In the genomic region with DNA sequence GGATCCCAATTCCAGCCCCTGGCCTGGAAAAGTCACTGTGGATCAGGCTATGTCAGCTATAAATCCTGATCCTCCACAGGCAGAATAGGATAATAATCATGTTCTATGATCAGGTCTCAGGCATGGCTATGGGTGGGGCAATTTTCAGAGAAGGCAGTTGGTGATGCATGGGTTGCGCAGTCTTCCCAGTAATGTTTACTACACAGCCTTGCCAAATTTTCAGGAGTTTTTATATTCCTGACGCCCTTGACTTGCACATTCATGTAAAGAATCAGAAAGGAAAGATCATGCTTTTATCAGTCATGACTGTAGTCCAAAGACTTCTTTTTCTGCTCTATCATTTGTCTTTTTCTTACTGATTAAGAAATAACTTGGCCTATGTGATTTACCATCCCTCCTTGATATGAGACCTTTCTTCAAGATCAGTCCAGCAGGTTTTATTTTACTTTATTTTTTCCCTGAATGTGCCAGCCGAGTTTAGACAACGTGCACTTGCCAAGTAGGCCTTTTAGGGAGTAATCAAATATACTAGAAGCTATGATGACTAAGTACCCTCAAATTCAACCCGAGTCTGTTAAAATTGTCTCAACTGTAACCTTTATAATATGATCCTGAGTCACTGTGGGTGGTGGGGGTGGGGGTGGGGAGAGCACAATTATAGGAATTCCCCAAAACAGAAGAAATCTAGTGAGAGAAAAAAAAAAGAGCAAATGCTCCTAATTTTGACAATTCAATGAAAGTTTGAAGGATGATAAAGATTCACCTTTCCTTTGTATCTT, we compare ENCODE assay signal across 10 cellular contexts. TPM values are rescaled to one million over a fixed set of nuclear protein-coding genes. Genes with fewer than 3 reads are reported as not detected.
A peak's percentile ranks its signal among the peaks of the same experiment; 100 is the strongest.
DNase-seq lines count a peak whose midpoint lies in the region; ATAC-seq, FAIRE-seq and TF ChIP-seq lines count a peak whose summit lies in the region.
"Had no signal": no experiment of that assay in that cellular context is flagged by ENCODE, and none has a peak within 500 bp of the region (broad histone marks: within the 10 kb centered on the region; RNA-seq: fewer than 3 reads in every experiment).

No MANE protein-coding gene starts in this region.

- H3K27me3 ChIP-seq in keratinocyte (ENCODE audit: control insufficient read depth, extremely low read depth, insufficient read depth, low read length) (no peaks in the 10 kb centered on the region), tibial nerve (no peaks in the 10 kb centered on the region)

- H3K4me1 Mint-ChIP-seq in activated T-cell treated with anti-CD3 and anti-CD28 coated beads, Interleukin-2, amount 50 U/mL, for 24 hours (ENCODE audit: low read depth), result peaks cover 29% of the 10 kb centered on the region
- H3K4me1 Mint-ChIP-seq in activated naive CD8-positive, alpha-beta T cell treated with anti-CD3 and anti-CD28 coated beads for 36 hours, result peaks cover 40% of the 10 kb centered on the region

- no peak for DNase-seq in activated T-cell treated with anti-CD3 and anti-CD28 coated beads, Interleukin-2, amount 50 U/mL, for 24 hours
- no peak for DNase-seq in activated T-cell treated with anti-CD3 and anti-CD28 coated beads, Interleukin-2, amount 50 U/mL, for 1 hour
- no peak for DNase-seq in activated naive CD8-positive, alpha-beta T cell treated with anti-CD3 and anti-CD28 coated beads for 36 hours
- DNase-seq in keratinocyte (ENCODE audit: low read depth, low spot score) (no peak), tibial nerve (ENCODE audit: low spot score in 2 of 2) (peak in 1 of 2 donors; percentile 27), left colon (no peak), mesenteric fat pad (ENCODE audit: low spot score) (no peak), DMS53 treated with DMSO at 0.1 percent for 48 hours (lab: John Stamatoyannopoulos, UW; ENCODE audit: unreplicated experiment) (no peak)
- DNase-seq: CD8-positive, alpha-beta T cell; NCI-H1930 had no signal

- H3K36me3 ChIP-seq in keratinocyte (ENCODE audit: control insufficient read depth in 2 of 2, extremely low read depth in 1 of 2, insufficient read depth in 2 of 2, low read length in 2 of 2) (no peaks in the 10 kb centered on the region), tibial nerve (no peaks in the 10 kb centered on the region)

- no peak for FAIRE-seq in keratinocyte (lab: Jason Lieb, UNC)

- H2AFZ ChIP-seq in keratinocyte (ENCODE audit: control insufficient read depth, low read length), result peak overlapping the region; percentile 29

- ATAC-seq in left colon, result no peak
- ATAC-seq: CD8-positive, alpha-beta T cell had no signal

- H3K4me2 ChIP-seq in keratinocyte (ENCODE audit: control insufficient read depth, extremely low read depth, insufficient read depth, low read depth, low read length), result peak overlapping the region; percentile 64

- no peaks in the 10 kb centered on the region for H3K36me3 Mint-ChIP-seq in activated T-cell treated with anti-CD3 and anti-CD28 coated beads, Interleukin-2, amount 50 U/mL, for 24 hours (ENCODE audit: low read depth)
- no peaks in the 10 kb centered on the region for H3K36me3 Mint-ChIP-seq in activated naive CD8-positive, alpha-beta T cell treated with anti-CD3 and anti-CD28 coated beads for 36 hours
- H3K36me3 Mint-ChIP-seq: CD8-positive, alpha-beta T cell had no signal

- no peaks in the 10 kb centered on the region for H3K9me3 Mint-ChIP-seq in activated T-cell treated with anti-CD3 and anti-CD28 coated beads, Interleukin-2, amount 50 U/mL, for 24 hours
- no peaks in the 10 kb centered on the region for H3K9me3 Mint-ChIP-seq in activated naive CD8-positive, alpha-beta T cell treated with anti-CD3 and anti-CD28 coated beads for 36 hours
- H3K9me3 Mint-ChIP-seq: CD8-positive, alpha-beta T cell had no signal

- no peaks in the 10 kb centered on the region for H3K27me3 Mint-ChIP-seq in activated T-cell treated with anti-CD3 and anti-CD28 coated beads, Interleukin-2, amount 50 U/mL, for 24 hours
- no peaks in the 10 kb centered on the region for H3K27me3 Mint-ChIP-seq in activated naive CD8-positive, alpha-beta T cell treated with anti-CD3 and anti-CD28 coated beads for 36 hours

- H3K27ac ChIP-seq in keratinocyte (ENCODE audit: control insufficient read depth, insufficient read depth, low read length) (peak overlapping the region; percentile 91), tibial nerve (peak overlapping the region; percentile 28 to 80 (median 56))

- H3K9me3 ChIP-seq in keratinocyte (ENCODE audit: control insufficient read depth, low read depth, low read length) (no peaks in the 10 kb centered on the region), tibial nerve (no peaks in the 10 kb centered on the region)

- no peak for TF ChIP-seq POLR2A in tibial nerve (IDR thresholded peaks at IDR 0.05)

- no peak overlapping the region for H3K4me3 Mint-ChIP-seq in activated T-cell treated with anti-CD3 and anti-CD28 coated beads, Interleukin-2, amount 50 U/mL, for 24 hours
- H3K4me3 Mint-ChIP-seq in activated naive CD8-positive, alpha-beta T cell treated with anti-CD3 and anti-CD28 coated beads for 36 hours, result peak overlapping the region; percentile 42
- H3K4me3 Mint-ChIP-seq: CD8-positive, alpha-beta T cell had no signal

- no peak overlapping the region for H3K4me3 ChIP-seq in keratinocyte (ENCODE audit: control insufficient read depth in 2 of 3, extremely low read depth in 1 of 3, insufficient read depth in 2 of 3, low read depth in 1 of 3, low read length in 3 of 3)
- no peak overlapping the region for H3K4me3 ChIP-seq in tibial nerve

- H4K20me1 ChIP-seq in keratinocyte (ENCODE audit: control insufficient read depth, extremely low read depth, insufficient read depth, low read length), result no peaks in the 10 kb centered on the region

- H3K9ac ChIP-seq in keratinocyte (ENCODE audit: control insufficient read depth, extremely low read depth, insufficient read depth, low read length), result peak overlapping the region; percentile 53

- H3K4me1 ChIP-seq in keratinocyte (ENCODE audit: control insufficient read depth, extremely low read depth, insufficient read depth, low read length) (peaks cover 23% of the 10 kb centered on the region), tibial nerve (peaks cover 0 to 57% (median 21%) of the 10 kb centered on the region in 4 donors)

- TF ChIP-seq CTCF in keratinocyte (optimal IDR thresholded peaks at IDR 0.05 in 1 of 3, IDR thresholded peaks at IDR 0.05 in 1 of 3, conservative IDR thresholded peaks at IDR 0.05 in 1 of 3; ENCODE audit: extremely low read depth in 1 of 3, insufficient read depth in 2 of 3, low read length in 3 of 3) (no peak), tibial nerve (IDR thresholded peaks at IDR 0.05) (no peak)

- H3K79me2 ChIP-seq in keratinocyte (ENCODE audit: control insufficient read depth, insufficient read depth, low read length), result no peaks in the 10 kb centered on the region

- intact Hi-C loops in left colon (cut with DNase I, micrococcal nuclease), result no loop called here

- WGBS in tibial nerve, 2 donors, result 32 to 33% methylated on average over 5 of the region's 5 CpGs

- TF ChIP-seq EP300 in tibial nerve (IDR thresholded peaks at IDR 0.05), result peak in 1 of 2 donors; percentile 9

- no peaks in the 10 kb centered on the region for H3K9me1 ChIP-seq in keratinocyte (ENCODE audit: control insufficient read depth, extremely low read depth, insufficient read depth, low read length)

- dilution Hi-C loops in keratinocyte (cut with MboI; ENCODE audit: extremely low pct_ligation_motif_present, low sequenced_read_pairs), result no loop called here

- peak overlapping the region; percentile 63 for H3K27ac Mint-ChIP-seq in activated T-cell treated with anti-CD3 and anti-CD28 coated beads, Interleukin-2, amount 50 U/mL, for 24 hours
- peak overlapping the region; percentile 82 for H3K27ac Mint-ChIP-seq in activated naive CD8-positive, alpha-beta T cell treated with anti-CD3 and anti-CD28 coated beads for 36 hours
- H3K27ac Mint-ChIP-seq: CD8-positive, alpha-beta T cell had no signal

RNA-seq across cellular contexts. Expression of a gene that starts 31.9 kb away (rescaled TPM):
- 10 to 100 TPM; 12.2 to 13.8 TPM for total RNA-seq in activated naive CD8-positive, alpha-beta T cell treated with anti-CD3 and anti-CD28 coated beads for 36 hours
- polyA plus RNA-seq in keratinocyte, result 9.5 to 17.1 TPM (median 13.6 TPM) in 3 replicates
- 49.0 TPM for polyA plus RNA-seq in keratinocyte (2011; ENCODE audit: low read depth)
- polyA plus RNA-seq in keratinocyte (2011; cell fraction: cytosol; rRNA removed), result 11.4 and 20.1 TPM in 2 replicates
- 10.4 and 12.5 TPM in 2 replicates for polyA plus RNA-seq in keratinocyte (2011; cell fraction: nucleus; rRNA removed)
- 12.9 and 38.0 TPM in 2 replicates for polyA plus RNA-seq in keratinocyte (2012; ENCODE audit: low replicate concordance)
- polyA minus RNA-seq in keratinocyte, result 2.9 to 12.4 TPM (median 8.9 TPM) in 3 replicates
- 5.6 TPM for polyA minus RNA-seq in keratinocyte (2011; cell fraction: cytosol; rRNA and poly(A)+ RNA removed)
- 3.4 and 6.0 TPM in 2 replicates for polyA minus RNA-seq in keratinocyte (2011; cell fraction: nucleus; rRNA and poly(A)+ RNA removed)
- total RNA-seq in tibial nerve, result 10 to 100 TPM; 27.4 to 44.1 (median 34.2) TPM
- total RNA-seq in left colon, result 100 to 1,000 TPM in 1 of 2 donors, 10 to 100 TPM in 1; 77.3 to 101 TPM
- 34.9 TPM for total RNA-seq in mesenteric fat pad
